8 cellular contexts compared by ENCODE assay signal in genomic region chr5:173324115-173325001, GRCh38. TPM values are rescaled to one million over a fixed set of nuclear protein-coding genes. Genes with fewer than 3 reads are reported as not detected.
DNase-seq lines count a peak whose midpoint lies in the region; ATAC-seq, FAIRE-seq and TF ChIP-seq lines count a peak whose summit lies in the region.

No MANE protein-coding gene starts in this region.

- no peak for ATAC-seq in foreskin keratinocyte
- ATAC-seq in HG02852 (IDR thresholded peaks at IDR 0.05; ENCODE audit: unreplicated experiment): no peak

- DNase-seq in Daoy (ENCODE audit: low read depth) (peak; percentile 70), NCI-H2196 (lab: John Stamatoyannopoulos, UW; ENCODE audit: unreplicated experiment) (peak; percentile 88), chondrocyte (ENCODE audit: low spot score) (peak; percentile 92), midbrain (lab: John Stamatoyannopoulos, UW) (peak; percentile 70), foreskin keratinocyte (no peak), RKO (ENCODE audit: low spot score) (no peak), H54 (ENCODE audit: insufficient read length, low spot score) (no peak)

- no peaks in the 10 kb centered on the region for H3K27me3 ChIP-seq in foreskin keratinocyte

- peak overlapping the region; percentile 100 for H3K27ac Mint-ChIP-seq in chondrocyte (ENCODE audit: unreplicated experiment)

- no peak for TF ChIP-seq CTCF in chondrocyte (IDR thresholded peaks at IDR 0.05)
- no peak for TF ChIP-seq CTCF in foreskin keratinocyte (conservative IDR thresholded peaks at IDR 0.05)

- H3K4me3 Mint-ChIP-seq in chondrocyte (ENCODE audit: unreplicated experiment): peak overlapping the region; percentile 99

- no peaks in the 10 kb centered on the region for H3K27me3 Mint-ChIP-seq in chondrocyte (ENCODE audit: low read depth)

- no peaks in the 10 kb centered on the region for H3K9me3 Mint-ChIP-seq in chondrocyte (ENCODE audit: low read depth)

- TF ChIP-seq POLR2A in H54 (IDR thresholded peaks at IDR 0.05; ENCODE audit: low read depth, low read length): no peak

- H3K4me1 Mint-ChIP-seq in chondrocyte (ENCODE audit: low read depth): peaks cover 76% of the 10 kb centered on the region

- no peak for FAIRE-seq in H54 (lab: Jason Lieb, UNC)

- peaks cover 79% of the 10 kb centered on the region for H3K36me3 Mint-ChIP-seq in chondrocyte (ENCODE audit: low read depth)

- no peaks in the 10 kb centered on the region for H3K4me1 ChIP-seq in foreskin keratinocyte

- H3K27ac ChIP-seq in foreskin keratinocyte: no peak overlapping the region

RNA-seq across cellular contexts. Expression of gene STC2, which starts 3.9 kb away (rescaled TPM):
- 144 and 149 TPM in 2 replicates for total RNA-seq in Daoy (2014; rRNA removed; shearing (Covaris generic))
- total RNA-seq in chondrocyte (321 to 1,121 TPM (median 1,110 TPM) in 3 replicates), foreskin keratinocyte (10.2 and 25.1 TPM in 2 replicates)
- 8.6 and 17.8 TPM in 2 replicates for polyA plus RNA-seq in foreskin keratinocyte

Comparison
In these comparisons a context has a peak if more than half of its experiments do, and no peak if none do; other contexts are left out.
1. DNase-seq: peak in Daoy (single experiment), NCI-H2196 (single experiment), chondrocyte (single experiment) and midbrain (single experiment); none in foreskin keratinocyte (0 of 2), RKO (single experiment) and H54 (single experiment).